27 cellular contexts compared by ENCODE assay signal in the genomic region with DNA sequence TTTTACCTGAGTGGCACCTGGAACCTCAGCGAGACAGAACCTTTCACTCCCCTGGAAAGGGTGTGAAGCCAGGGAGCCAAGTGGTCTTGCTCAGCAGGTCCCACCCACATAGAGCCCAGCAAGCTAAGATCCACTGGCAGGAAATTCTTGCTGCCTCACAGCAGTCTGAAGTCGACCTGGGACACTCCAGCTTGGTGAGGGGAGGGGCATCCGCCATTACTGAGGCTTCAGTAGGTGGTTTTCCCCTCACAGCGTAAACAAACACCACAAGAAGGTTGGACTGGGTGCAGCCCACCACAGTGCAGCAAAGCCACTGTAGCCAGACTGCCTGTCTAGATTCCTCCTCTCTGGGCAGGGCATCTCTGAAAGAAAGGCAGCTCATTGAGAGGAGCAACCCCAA.
"Had no signal": no experiment of that assay in that cellular context is flagged by ENCODE, and none has a peak within 500 bp of the region (broad histone marks: within the 10 kb centered on the region; RNA-seq: fewer than 3 reads in every experiment).

No MANE protein-coding gene starts in this region.

- H3K36me3 Mint-ChIP-seq: naive thymus-derived CD4-positive, alpha-beta T cell; natural killer cell treated with Interleukin-12 subunit alpha and Interleukin-12 subunit beta and Interleukin-15 and Interleukin-18, amount 100 ng/mL, for 72 hours; stimulated activated memory B cell treated with anti-CD40 and anti-IgM and Interleukin-4, amounts not matched to agents 10 μg/mL and 1 μg/mL and 100 μg/mL, for 72 hours had no signal

- DNase-seq: hypothalamus; islet precursor cell; left ventricle myocardium inferior; midbrain; mucosa of descending colon; naive thymus-derived CD4-positive, alpha-beta T cell; occipital lobe; ovary; right lobe of liver; stimulated activated CD4-positive, alpha-beta T cell treated with anti-CD3 and anti-CD28 coated beads, Interleukin-1b, Interleukin-23, amount 100 ng/mL, for 48 hours; stimulated activated CD4-positive, alpha-beta T cell treated with anti-CD3 and anti-CD28 coated beads, Interleukin-2, amount 100 ng/mL, for 48 hours; stimulated activated CD4-positive, alpha-beta T cell treated with anti-CD3 and anti-CD28 coated beads, Interleukin-4, amount 100 ng/mL, for 4 hours; stimulated activated CD8-positive, alpha-beta memory T cell treated with anti-CD3 and anti-CD28 coated beads, Interleukin-4, amount 100 ng/mL, for 48 hours; stimulated activated naive CD4-positive, alpha-beta T cell treated with Interleukin-2 at 50 U/mL for 16 hours; stimulated activated naive CD8-positive, alpha-beta T cell treated with anti-CD3 and anti-CD28 coated beads, Interleukin-15, amount 100 ng/mL, for 72 hours; substantia nigra; thyroid gland; transverse colon; upper lobe of right lung had no signal

- H3K36me3 ChIP-seq: left ventricle myocardium inferior, neutrophil, ovary, right atrium auricular region, right lobe of liver, thyroid gland, transverse colon, upper lobe of right lung had no signal

- H3K4me3 Mint-ChIP-seq: naive thymus-derived CD4-positive, alpha-beta T cell; natural killer cell treated with Interleukin-12 subunit alpha and Interleukin-12 subunit beta and Interleukin-15 and Interleukin-18, amount 100 ng/mL, for 72 hours; stimulated activated memory B cell treated with anti-CD40 and anti-IgM and Interleukin-4, amounts not matched to agents 10 μg/mL and 1 μg/mL and 100 μg/mL, for 72 hours; stimulated activated naive CD8-positive, alpha-beta T cell treated with anti-CD3 and anti-CD28 coated beads, Interleukin-15, amount 100 ng/mL, for 72 hours had no signal

- H3K9me3 ChIP-seq: mucosa of descending colon, neutrophil, ovary, right lobe of liver, thyroid gland, transverse colon, upper lobe of right lung had no signal

- H3K4me3 ChIP-seq: left ventricle myocardium inferior, lung, mucosa of descending colon, ovary, right atrium auricular region, right lobe of liver, smooth muscle cell, thyroid gland, transverse colon, upper lobe of right lung had no signal

- H3K27ac ChIP-seq: left ventricle myocardium inferior, neutrophil, ovary, right atrium auricular region, right lobe of liver, thyroid gland, transverse colon, upper lobe of right lung had no signal

- H3K27ac Mint-ChIP-seq: naive thymus-derived CD4-positive, alpha-beta T cell; natural killer cell treated with Interleukin-12 subunit alpha and Interleukin-12 subunit beta and Interleukin-15 and Interleukin-18, amount 100 ng/mL, for 72 hours; progenitor cell of endocrine pancreas; stimulated activated memory B cell treated with anti-CD40 and anti-IgM and Interleukin-4, amounts not matched to agents 10 μg/mL and 1 μg/mL and 100 μg/mL, for 72 hours; stimulated activated naive CD8-positive, alpha-beta T cell treated with anti-CD3 and anti-CD28 coated beads, Interleukin-15, amount 100 ng/mL, for 72 hours had no signal

- FAIRE-seq: urothelium cell line had no signal

- H3K4me1 Mint-ChIP-seq: naive thymus-derived CD4-positive, alpha-beta T cell; stimulated activated memory B cell treated with anti-CD40 and anti-IgM and Interleukin-4, amounts not matched to agents 10 μg/mL and 1 μg/mL and 100 μg/mL, for 72 hours; stimulated activated naive CD8-positive, alpha-beta T cell treated with anti-CD3 and anti-CD28 coated beads, Interleukin-15, amount 100 ng/mL, for 72 hours had no signal

- H3K27me3 ChIP-seq: neutrophil, ovary, right atrium auricular region, right lobe of liver, thyroid gland, transverse colon, upper lobe of right lung had no signal

- H3K4me1 ChIP-seq: left ventricle myocardium inferior, right atrium auricular region, right lobe of liver, thyroid gland, transverse colon, upper lobe of right lung had no signal

- H3K4me2 ChIP-seq: smooth muscle cell had no signal

- H3K27me3 Mint-ChIP-seq: natural killer cell treated with Interleukin-12 subunit alpha and Interleukin-12 subunit beta and Interleukin-15 and Interleukin-18, amount 100 ng/mL, for 72 hours; stimulated activated memory B cell treated with anti-CD40 and anti-IgM and Interleukin-4, amounts not matched to agents 10 μg/mL and 1 μg/mL and 100 μg/mL, for 72 hours; stimulated activated naive CD8-positive, alpha-beta T cell treated with anti-CD3 and anti-CD28 coated beads, Interleukin-15, amount 100 ng/mL, for 72 hours had no signal
